9 cellular contexts compared by ENCODE assay signal in the genomic region with DNA sequence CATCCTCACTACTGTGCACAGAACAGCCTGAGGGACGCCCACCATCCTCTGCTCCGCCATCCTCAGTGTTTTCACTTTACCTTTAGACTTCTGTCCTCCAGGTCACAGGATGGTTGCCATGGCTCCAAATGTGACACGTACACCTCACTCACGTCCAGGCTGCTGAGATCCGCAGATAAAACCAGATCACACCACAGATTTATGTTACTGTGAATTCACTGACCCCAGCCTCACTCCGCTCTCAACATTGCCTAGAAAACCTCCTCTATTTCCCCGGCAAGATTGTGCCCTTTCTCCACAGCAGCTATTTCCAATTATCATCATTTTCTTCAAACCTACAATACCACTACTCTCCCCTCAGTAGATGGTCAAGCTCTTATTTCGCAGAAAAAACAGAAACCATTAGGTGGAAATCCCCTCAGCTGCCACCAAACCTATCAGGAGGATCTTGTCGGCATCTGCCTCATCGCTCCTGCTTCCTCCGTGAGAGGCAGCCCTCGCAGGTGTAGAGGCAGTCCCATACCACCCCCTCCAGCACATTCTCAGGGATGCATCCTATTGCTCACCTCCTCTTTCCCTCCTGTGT.
A peak's percentile ranks its signal among the peaks of the same experiment; 100 is the strongest.
DNase-seq lines count a peak whose midpoint lies in the region; ATAC-seq and TF ChIP-seq lines count a peak whose summit lies in the region.
"Had no signal": no experiment of that assay in that cellular context is flagged by ENCODE, and none has a peak within 500 bp of the region (broad histone marks: within the 10 kb centered on the region; RNA-seq: fewer than 3 reads in every experiment).

No MANE protein-coding gene starts in this region.

- TF ChIP-seq CTCF in SU-DHL-6 (IDR thresholded peaks at IDR 0.05; ENCODE audit: insufficient read depth, low read length, poor library complexity, severe bottlenecking): no peak

- peaks cover 44% of the 10 kb centered on the region for H3F3A ChIP-seq in SU-DHL-6 (ENCODE audit: insufficient read depth)

- H4K20me1 ChIP-seq in BLaER1 (no peaks in the 10 kb centered on the region), SU-DHL-6 (ENCODE audit: low read depth, low read length) (no peaks in the 10 kb centered on the region)

- DNase-seq in DMS53 (lab: John Stamatoyannopoulos, UW): no peak
- no peak for DNase-seq in activated naive CD4-positive, alpha-beta T cell treated with anti-CD3 and anti-CD28 coated beads, Interleukin-2, amount 50 U/mL, for 16 hours
- no peak for DNase-seq in SKM-1 treated with dmso at 0.1 percent for 144 hours (lab: John Stamatoyannopoulos, UW; ENCODE audit: unreplicated experiment)
- DNase-seq: MV-4-11 had no signal

- ATAC-seq in GM18909 (IDR thresholded peaks at IDR 0.05; ENCODE audit: poor library complexity, unreplicated experiment) (peak; percentile 48), HG02885 (IDR thresholded peaks at IDR 0.05; ENCODE audit: poor library complexity, unreplicated experiment) (peak; percentile 61), HG03039 (IDR thresholded peaks at IDR 0.05; ENCODE audit: unreplicated experiment) (no peak)

- H3K4me3 ChIP-seq in BLaER1: no peak overlapping the region
- peak overlapping the region; percentile 49 for H3K4me3 ChIP-seq in SU-DHL-6 (ENCODE audit: insufficient read depth, low read length, poor library complexity, severe bottlenecking)

- H3K9ac ChIP-seq in BLaER1 (no peak overlapping the region), SU-DHL-6 (ENCODE audit: low read length) (peak overlapping the region; percentile 70)

- H3K27me3 ChIP-seq in BLaER1 (no peaks in the 10 kb centered on the region), SU-DHL-6 (ENCODE audit: low read length) (no peaks in the 10 kb centered on the region)

- H3K9me2 ChIP-seq in SU-DHL-6 (replicated peaks; ENCODE audit: insufficient read depth, low read length): no peaks in the 10 kb centered on the region

- peak overlapping the region; percentile 2; the same call in 1 of the 2 replicates for H3K4me2 ChIP-seq in BLaER1
- peak overlapping the region; percentile 93 for H3K4me2 ChIP-seq in SU-DHL-6 (ENCODE audit: low read depth, low read length, poor library complexity, severe bottlenecking)

- no peaks in the 10 kb centered on the region for H3K36me3 ChIP-seq in BLaER1
- peaks cover 5% of the 10 kb centered on the region; the same call in 1 of the 2 replicates for H3K36me3 ChIP-seq in SU-DHL-6 (ENCODE audit: low read length)

- H3K27ac ChIP-seq in BLaER1 (no peak overlapping the region), SU-DHL-6 (ENCODE audit: low read depth, low read length) (peak overlapping the region; percentile 97)

- H3K4me1 ChIP-seq in BLaER1: peaks cover 34% of the 10 kb centered on the region

- peaks cover 10% of the 10 kb centered on the region for H3K9me3 ChIP-seq in BLaER1
- H3K9me3 ChIP-seq in SU-DHL-6 (ENCODE audit: insufficient read depth, low read length): peaks cover 7% of the 10 kb centered on the region; the same call in 1 of the 2 replicates

- no peak overlapping the region for H2AFZ ChIP-seq in SU-DHL-6 (ENCODE audit: low read depth, low read length, severe bottlenecking)

- peaks cover 22% of the 10 kb centered on the region; the same call in 1 of the 2 replicates for H3K79me2 ChIP-seq in SU-DHL-6 (ENCODE audit: insufficient read depth, low read length)
